ENCODE assay signal across 1 cellular context in the genomic region with DNA sequence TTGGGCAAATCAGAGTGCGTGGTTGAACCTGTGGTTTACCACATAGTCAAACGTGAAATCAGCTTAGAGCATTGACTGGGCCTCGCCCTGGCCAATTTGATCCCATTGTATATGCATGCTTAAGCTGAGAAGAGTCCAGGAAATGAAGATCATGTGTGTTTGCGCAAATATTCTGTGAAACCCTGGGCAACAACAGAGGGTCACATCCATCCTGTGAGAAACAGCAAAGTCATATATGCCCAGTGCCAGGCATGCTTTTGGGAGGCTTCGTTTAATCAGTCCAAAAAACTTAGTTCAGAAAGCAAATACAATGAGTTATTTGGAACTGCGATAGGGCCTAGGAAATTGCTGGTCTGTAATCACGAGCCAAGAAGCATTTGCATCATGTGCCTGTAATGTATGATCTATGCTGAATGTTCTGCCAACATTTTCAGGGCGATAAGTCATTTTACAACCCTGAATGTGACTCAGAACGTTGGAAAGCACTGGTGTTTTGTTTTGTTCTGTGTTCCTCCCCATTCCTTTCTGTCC.
TF ChIP-seq lines count a peak whose summit lies in the region.

No MANE protein-coding gene starts in this region.

TF ChIP-seq in H1, 55 proteins besides CTCF, POLR2A, EP300 and RAD21:
- TF ChIP-seq BCL11A (IDR thresholded peaks at IDR 0.05; ENCODE audit: low read depth in 2 of 2, low read length in 2 of 2) (no peak), KDM1A (IDR thresholded peaks at IDR 0.05; ENCODE audit: borderline replicate concordance, low read length) (no peak), PHF8 (conservative IDR thresholded peaks at IDR 0.05; ENCODE audit: low read depth, low read length) (no peak), RNF2 (IDR thresholded peaks at IDR 0.05; ENCODE audit: borderline replicate concordance, low read depth, low read length, missing control alignments, poor library complexity, severe bottlenecking) (no peak), JUN (IDR thresholded peaks at IDR 0.05; ENCODE audit: low read depth, low read length) (no peak), KDM4A (IDR thresholded peaks at IDR 0.05; ENCODE audit: low read depth, low read length, severe bottlenecking) (no peak), CBX8 (IDR thresholded peaks at IDR 0.05; ENCODE audit: borderline replicate concordance, low read depth, low read length) (no peak), CTBP2 (IDR thresholded peaks at IDR 0.05; ENCODE audit: borderline replicate concordance, insufficient read depth, insufficient read length, low read length) (no peak), TAF1 (IDR thresholded peaks at IDR 0.05; ENCODE audit: low read depth, low read length) (no peak), SP2 (IDR thresholded peaks at IDR 0.05; ENCODE audit: low read length) (no peak)
